ENCODE assay signal across 1 cellular context in the genomic region with DNA sequence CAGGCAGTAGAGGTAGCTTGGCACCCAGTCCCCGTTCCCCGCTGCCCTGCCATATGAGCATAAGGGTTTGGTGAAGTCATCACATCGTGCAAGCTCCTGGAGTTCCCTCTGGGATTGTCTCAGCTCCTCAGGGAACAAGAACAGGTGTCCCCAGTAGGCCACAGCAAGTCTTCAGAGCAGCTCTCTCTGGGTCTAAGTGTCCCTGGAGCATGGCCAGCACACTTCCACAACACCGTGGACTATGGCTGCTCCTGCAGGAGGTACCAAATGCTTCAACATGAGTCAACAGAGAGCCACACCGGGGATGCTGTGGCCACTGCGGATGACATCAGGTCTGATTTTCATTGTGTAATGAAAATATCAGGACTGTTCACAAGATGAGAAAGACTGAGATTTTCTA.
TF ChIP-seq lines count a peak whose summit lies in the region.

No MANE protein-coding gene starts in this region.

TF ChIP-seq in K562, 482 proteins besides CTCF, POLR2A, EP300 and RAD21:
- TF ChIP-seq FOSL1 (tag; conservative IDR thresholded peaks at IDR 0.05) = peak; percentile 27; the same call in 1 of the 2 replicates
- TF ChIP-seq, protein P1, sequence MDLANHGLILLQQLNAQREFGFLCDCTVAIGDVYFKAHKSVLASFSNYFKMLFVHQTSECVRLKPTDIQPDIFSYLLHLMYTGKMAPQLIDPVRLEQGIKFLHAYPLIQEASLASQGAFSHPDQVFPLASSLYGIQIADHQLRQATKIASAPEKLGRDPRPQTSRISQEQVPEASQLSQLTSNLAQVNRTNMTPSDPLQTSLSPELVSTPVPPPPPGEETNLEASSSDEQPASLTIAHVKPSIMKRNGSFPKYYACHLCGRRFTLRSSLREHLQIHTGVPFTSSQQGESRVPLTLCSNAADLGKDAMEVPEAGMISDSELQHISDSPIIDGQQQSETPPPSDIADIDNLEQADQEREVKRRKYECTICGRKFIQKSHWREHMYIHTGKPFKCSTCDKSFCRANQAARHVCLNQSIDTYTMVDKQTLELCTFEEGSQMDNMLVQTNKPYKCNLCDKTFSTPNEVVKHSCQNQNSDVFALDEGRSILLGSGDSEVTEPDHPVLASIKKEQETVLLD (IDR thresholded peaks at IDR 0.05) = no peak
